Comparison of ENCODE assay signal across 8 cellular contexts in the genomic region with DNA sequence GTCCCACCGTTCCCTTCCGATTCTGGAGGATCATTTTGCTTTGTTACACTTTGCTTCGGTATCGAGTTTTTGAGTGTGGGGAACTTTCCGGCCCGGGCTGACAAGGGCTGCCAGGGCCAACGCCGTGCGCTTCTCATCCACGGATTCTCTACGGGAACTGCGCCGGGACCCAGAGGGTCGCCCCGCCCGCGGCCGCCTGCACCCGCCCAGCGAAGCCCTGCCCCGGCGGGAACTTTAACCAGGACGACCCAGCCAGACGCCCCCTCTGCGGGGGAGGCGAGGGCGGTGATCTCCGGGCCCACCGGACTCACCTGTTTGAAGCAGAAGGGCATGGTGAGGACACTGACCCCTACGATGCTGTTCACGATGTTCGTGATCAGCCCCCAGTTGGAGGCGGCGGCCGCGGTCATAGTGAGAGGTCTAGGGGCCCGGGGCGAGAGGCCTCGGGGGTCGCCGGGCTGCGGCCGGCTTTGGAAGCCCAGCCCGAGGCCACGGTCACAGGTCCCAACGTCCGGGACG. TPM values are rescaled to one million over a fixed set of nuclear protein-coding genes. Genes with fewer than 3 reads are reported as not detected.
DNase-seq lines count a peak whose midpoint lies in the region.

No MANE protein-coding gene starts in this region.

- H3K9me3 ChIP-seq in adipocyte (ENCODE audit: control insufficient read depth, low read length) (no peaks in the 10 kb centered on the region), iPS-18a (ENCODE audit: control insufficient read depth, low read depth, low read length) (no peaks in the 10 kb centered on the region)

- H3K4me1 ChIP-seq in adipocyte (ENCODE audit: control insufficient read depth, insufficient read depth, low read length) (peaks cover 25% of the 10 kb centered on the region), iPS-18a (ENCODE audit: control insufficient read depth, low read depth, low read length) (peaks cover 5% of the 10 kb centered on the region)

- H3K9ac ChIP-seq in adipocyte (ENCODE audit: low read length): peak overlapping the region; percentile 96
- H3K9ac ChIP-seq in iPS-18a (ENCODE audit: low read length): peak overlapping the region; percentile 61

- peak; percentile 24 to 32 for DNase-seq in stimulated activated CD4-positive, alpha-beta T cell treated with anti-CD3 and anti-CD28 coated beads, Interleukin-2, amount 100 ng/mL, for 24 hours
- no peak for DNase-seq in stimulated activated CD4-positive, alpha-beta T cell treated with anti-CD3 and anti-CD28 coated beads, Interleukin-1b, Interleukin-23, amount 100 ng/mL, for 48 hours
- peak; percentile 27 to 46 for DNase-seq in Kasumi-1 (lab: John Stamatoyannopoulos, UW)
- DNase-seq in adipocyte (ENCODE audit: low read depth): peak; percentile 60
- DNase-seq in stimulated activated CD8-positive, alpha-beta memory T cell treated with anti-CD3 and anti-CD28 coated beads, Interleukin-4, amount 100 ng/mL, for 48 hours: peak; percentile 42
- DNase-seq in mucosa of gallbladder (ENCODE audit: low spot score): no peak
- no peak for DNase-seq in NCI-H524 (lab: John Stamatoyannopoulos, UW)

- H3K4me3 ChIP-seq in adipocyte (ENCODE audit: low read length) (peak overlapping the region; percentile 93), iPS-18a (ENCODE audit: low read length) (peak overlapping the region; percentile 82)

- H3K27ac ChIP-seq in iPS-18a (ENCODE audit: low read length): no peak overlapping the region

- H3K27me3 ChIP-seq in adipocyte (replicated peaks; ENCODE audit: control insufficient read depth, insufficient read depth, low read length) (no peaks in the 10 kb centered on the region), iPS-18a (ENCODE audit: control insufficient read depth, insufficient read depth, low read length) (no peaks in the 10 kb centered on the region)

- H3K36me3 ChIP-seq in adipocyte (ENCODE audit: control insufficient read depth, insufficient read depth, low read length, severe bottlenecking) (peaks cover 6% of the 10 kb centered on the region), iPS-18a (ENCODE audit: control insufficient read depth, low read depth, low read length) (no peaks in the 10 kb centered on the region)

RNA-seq across cellular contexts. Expression of a gene that starts 0.5 kb away (rescaled TPM):
- 135 TPM for total RNA-seq in mucosa of gallbladder

RNA-seq across cellular contexts. Expression of a gene that starts 55.5 kb away (rescaled TPM):
- total RNA-seq in mucosa of gallbladder: 38.1 TPM

RNA-seq across cellular contexts. Expression of a gene that starts 55.7 kb away (rescaled TPM):
- 57.9 TPM for total RNA-seq in mucosa of gallbladder

Comparison
In these comparisons a context has a peak if more than half of its experiments do, and no peak if none do; other contexts are left out.
1. DNase-seq: peak in stimulated activated CD4-positive, alpha-beta T cell treated with anti-CD3 and anti-CD28 coated beads, Interleukin-2, amount 100 ng/mL, for 24 hours (2 of 2), Kasumi-1 (2 of 2), adipocyte (single experiment) and stimulated activated CD8-positive, alpha-beta memory T cell treated with anti-CD3 and anti-CD28 coated beads, Interleukin-4, amount 100 ng/mL, for 48 hours (single experiment); none in stimulated activated CD4-positive, alpha-beta T cell treated with anti-CD3 and anti-CD28 coated beads, Interleukin-1b, Interleukin-23, amount 100 ng/mL, for 48 hours (single experiment), mucosa of gallbladder (single experiment) and NCI-H524 (0 of 2).